In genomic region chr4:40933272-40934053, GRCh38 we compare ENCODE assay signal across 16 cellular contexts.
DNase-seq lines count a peak whose midpoint lies in the region; ATAC-seq and TF ChIP-seq lines count a peak whose summit lies in the region.
"Had no signal": no experiment of that assay in that cellular context is flagged by ENCODE, and none has a peak within 500 bp of the region (broad histone marks: within the 10 kb centered on the region; RNA-seq: fewer than 3 reads in every experiment).

No MANE protein-coding gene starts in this region.

- no peaks in the 10 kb centered on the region for H3K79me1 ChIP-seq in IMR-90 (ENCODE audit: low read depth in 1 of 2, low read length in 2 of 2)

- peaks cover 9% of the 10 kb centered on the region for H3K9me1 ChIP-seq in IMR-90 (ENCODE audit: insufficient read depth, low read length)

- H4K91ac ChIP-seq in IMR-90 (ENCODE audit: insufficient read depth, low read depth, low read length) = no peak overlapping the region

- H3K4me1 ChIP-seq in IMR-90 (ENCODE audit: control insufficient read depth, insufficient read depth, low read length) (peaks cover 3% of the 10 kb centered on the region; the same call in 1 of the 2 replicates), gastrocnemius medialis (peaks cover 0 to 7% of the 10 kb centered on the region in 2 donors)
- H3K4me1 ChIP-seq: colonic mucosa, pancreas had no signal

- H3K9me3 Mint-ChIP-seq in chondrocyte (ENCODE audit: low read depth) = no peaks in the 10 kb centered on the region
- no peaks in the 10 kb centered on the region for H3K9me3 Mint-ChIP-seq in T-cell
- H3K9me3 Mint-ChIP-seq: activated naive CD4-positive, alpha-beta T cell treated with anti-CD3 and anti-CD28 coated beads, Interleukin-2, amount 50 U/mL, for 72 hours; CD14-positive monocyte; T-helper 2 cell treated with Interferon-gamma antibody and Interleukin-4, amounts not matched to agents 5 μg/mL and 100 μg/mL, for 36 hours had no signal

- in situ Hi-C loops in IMR-90 (cut with MboI; ENCODE audit: low sequenced_read_pairs) (no loop called here), astrocyte of the cerebellum (cut with HindIII; ENCODE audit: low sequenced_read_pairs) (no loop called here), gastrocnemius medialis (cut with MboI; ENCODE audit: low sequenced_read_pairs in 4 of 4) (no loop called here)

- no peak overlapping the region for H2BK120ac ChIP-seq in IMR-90 (ENCODE audit: low read depth, low read length)

- no peaks in the 10 kb centered on the region for H3K27me3 Mint-ChIP-seq in chondrocyte (ENCODE audit: low read depth)
- peaks cover 3 to 7% of the 10 kb centered on the region in 2 donors for H3K27me3 Mint-ChIP-seq in T-cell

- no peak overlapping the region for H2AK5ac ChIP-seq in IMR-90 (ENCODE audit: low read depth, low read length)

- TF ChIP-seq POLR2A in IMR-90 (IDR thresholded peaks at IDR 0.05; ENCODE audit: low read depth, low read length) (no peak), gastrocnemius medialis (IDR thresholded peaks at IDR 0.05) (no peak)

- no peak overlapping the region for H2BK15ac ChIP-seq in IMR-90 (ENCODE audit: low read depth, low read length)

- H3K27me3 ChIP-seq in IMR-90 (ENCODE audit: control insufficient read depth, insufficient read depth, low read length) = no peaks in the 10 kb centered on the region
- H3K27me3 ChIP-seq in gastrocnemius medialis = no peaks in the 10 kb centered on the region
- H3K27me3 ChIP-seq: colonic mucosa, pancreas had no signal

- POLR2A ChIA-PET in IMR-90 (lab: Charles Lee; ENCODE audit: unreplicated experiment) (no interaction called here), T-cell (lab: Charles Lee) (no interaction called here)

- no peak overlapping the region for H3K23ac ChIP-seq in IMR-90 (ENCODE audit: low read depth, low read length)

- no TSS peak for BruUV-seq in IMR-90 (replicated peaks; lab: Mats Ljungman, UMichigan)

- no peak overlapping the region for H3K9ac ChIP-seq in IMR-90 (ENCODE audit: low read depth, low read length)

- H4K20me1 ChIP-seq in IMR-90 (ENCODE audit: insufficient read depth, low read length) = no peaks in the 10 kb centered on the region

- H2AFZ ChIP-seq in IMR-90 (replicated peaks; ENCODE audit: low read length, poor library complexity) = peak overlapping the region; percentile 59

- no peak overlapping the region for H3K4ac ChIP-seq in IMR-90 (ENCODE audit: low read depth, low read length)

- peak overlapping the region; percentile 43 for H2BK5ac ChIP-seq in IMR-90 (ENCODE audit: low read depth, low read length, poor library complexity, severe bottlenecking)

- no peak overlapping the region for H3K14ac ChIP-seq in IMR-90 (replicated peaks; ENCODE audit: low read depth, low read length)

- CTCF ChIA-PET in IMR-90 (lab: Yijun Ruan, JAX) (interaction anchor here (0.6 kb wide), 1 partner anchor 23 kb away, joined by 5 read pairs; no protein-coding TSS in a partner anchor), T-cell (lab: Charles Lee) (no interaction called here)

- H3K27ac ChIP-seq in IMR-90 (ENCODE audit: insufficient read depth, low read length) (no peak overlapping the region), gastrocnemius medialis (no peak overlapping the region)
- H3K27ac ChIP-seq: colonic mucosa, pancreas, thoracic aorta had no signal

- dilution Hi-C loops in IMR-90 (cut with HindIII; ENCODE audit: low sequenced_read_pairs, unreplicated experiment) = no loop called here

- peaks cover 33% of the 10 kb centered on the region for H3K4me1 Mint-ChIP-seq in chondrocyte (ENCODE audit: low read depth)
- H3K4me1 Mint-ChIP-seq in T-cell = no peaks in the 10 kb centered on the region

- H3K4me3 ChIP-seq in IMR-90 (ENCODE audit: insufficient read depth, low read depth, low read length) (no peak overlapping the region), astrocyte of the cerebellum (ENCODE audit: low read depth, low read length) (no peak overlapping the region), gastrocnemius medialis (no peak overlapping the region)
- H3K4me3 ChIP-seq: colonic mucosa, pancreas, thoracic aorta had no signal

- H3K4me2 ChIP-seq in IMR-90 (ENCODE audit: low read depth, low read length) = no peak overlapping the region

- no peak overlapping the region for H4K8ac ChIP-seq in IMR-90 (ENCODE audit: low read depth in 2 of 2, low read length in 2 of 2)

- TF ChIP-seq RAD21 in IMR-90 (IDR thresholded peaks at IDR 0.05; ENCODE audit: low read length) = no peak

- H3K36me3 Mint-ChIP-seq in chondrocyte (ENCODE audit: low read depth) (peaks cover 20% of the 10 kb centered on the region), T-cell (no peaks in the 10 kb centered on the region)
- H3K36me3 Mint-ChIP-seq: activated naive CD4-positive, alpha-beta T cell treated with anti-CD3 and anti-CD28 coated beads, Interleukin-2, amount 50 U/mL, for 72 hours; CD14-positive monocyte had no signal

- ATAC-seq in IMR-90 (ENCODE audit: low read depth) = peak; percentile 87
- ATAC-seq in gastrocnemius medialis = peak; percentile 33 to 39
- ATAC-seq in T-cell (replicated peaks in 1 of 4) = no peak
- ATAC-seq: activated naive CD4-positive, alpha-beta T cell treated with anti-CD3 and anti-CD28 coated beads, Interleukin-2, amount 50 U/mL, for 72 hours; pancreas had no signal

- H3K18ac ChIP-seq in IMR-90 (ENCODE audit: low read depth, low read length) = no peak overlapping the region

- no peak overlapping the region for H3K4me3 Mint-ChIP-seq in chondrocyte (ENCODE audit: unreplicated experiment)
- H3K4me3 Mint-ChIP-seq in T-cell = no peak overlapping the region
- H3K4me3 Mint-ChIP-seq: CD14-positive monocyte; T-helper 2 cell treated with Interferon-gamma antibody and Interleukin-4, amounts not matched to agents 5 μg/mL and 100 μg/mL, for 36 hours had no signal

- intact Hi-C loops in IMR-90 (cut with micrococcal nuclease) = no loop called here
- intact Hi-C loops in gastrocnemius medialis (cut with DNase I; ENCODE audit: low total_unique reads) = no loop called here

- H2BK20ac ChIP-seq in IMR-90 (ENCODE audit: low read depth, low read length) = no peak overlapping the region

- H3K36me3 ChIP-seq in IMR-90 (ENCODE audit: control insufficient read depth, insufficient read depth, low read length) (peaks cover 7% of the 10 kb centered on the region), gastrocnemius medialis (no peaks in the 10 kb centered on the region)
- H3K36me3 ChIP-seq: colonic mucosa, thoracic aorta had no signal

- H3K9me3 ChIP-seq in IMR-90 (ENCODE audit: control insufficient read depth, insufficient read depth, low read length) (no peaks in the 10 kb centered on the region), gastrocnemius medialis (no peaks in the 10 kb centered on the region)
- H3K9me3 ChIP-seq: colonic mucosa, pancreas, thoracic aorta had no signal

- DNase-seq in IMR-90 (peak; percentile 86), astrocyte of the cerebellum (ENCODE audit: low read depth) (peak; percentile 34), hippocampal formation (lab: John Stamatoyannopoulos, UW) (peak; percentile 64 to 71), gastrocnemius medialis (no peak), GM19240 (ENCODE audit: insufficient read length, low spot score) (no peak), chondrocyte (ENCODE audit: low spot score) (no peak), T-cell (no peak)
- DNase-seq: colonic mucosa; MM.1S; NCI-H82; pancreas; stimulated activated CD4-positive, alpha-beta T cell treated with anti-CD3 and anti-CD28 coated beads, Interleukin-15, amount 100 ng/mL, for 24 hours had no signal

- H3K56ac ChIP-seq in IMR-90 (ENCODE audit: extremely low read depth, insufficient read depth, low read length) = no peak overlapping the region

- 95% methylated on average over 3 of the region's 11 CpGs; no CpG with 5 or more reads in 1 of the 2 experiments for WGBS in IMR-90 (ENCODE audit: extremely low coverage in 2 of 2, insufficient read length in 1 of 2), 2 experiments

- TF ChIP-seq CTCF in IMR-90 (conservative IDR thresholded peaks at IDR 0.05; ENCODE audit: low read depth, low read length) (no peak), astrocyte of the cerebellum (IDR thresholded peaks at IDR 0.05; ENCODE audit: low read depth, low read length, missing control alignments) (no peak), gastrocnemius medialis (IDR thresholded peaks at IDR 0.05 in 4 of 5, conservative IDR thresholded peaks at IDR 0.05 in 1 of 5) (no peak), chondrocyte (IDR thresholded peaks at IDR 0.05) (no peak)

- H2AK9ac ChIP-seq in IMR-90 (replicated peaks; ENCODE audit: low read depth, low read length, poor library complexity) = no peak overlapping the region

- H4K5ac ChIP-seq in IMR-90 (ENCODE audit: low read depth, low read length) = no peak overlapping the region

- H3K27ac Mint-ChIP-seq in chondrocyte (ENCODE audit: unreplicated experiment) (no peak overlapping the region), T-cell (no peak overlapping the region)
- H3K27ac Mint-ChIP-seq: activated naive CD4-positive, alpha-beta T cell treated with anti-CD3 and anti-CD28 coated beads, Interleukin-2, amount 50 U/mL, for 72 hours; CD14-positive monocyte; T-helper 2 cell treated with Interferon-gamma antibody and Interleukin-4, amounts not matched to agents 5 μg/mL and 100 μg/mL, for 36 hours had no signal

TF ChIP-seq in IMR-90, 13 proteins besides CTCF, POLR2A, EP300 and RAD21:
- TF ChIP-seq CEBPB (IDR thresholded peaks at IDR 0.05; ENCODE audit: low read depth, low read length) (peak; percentile 55; the same call in 1 of the 2 replicates), MAZ (IDR thresholded peaks at IDR 0.05; ENCODE audit: borderline replicate concordance, low read depth, low read length) (no peak)

Comparison
In these comparisons a context has a peak if more than half of its experiments do, and no peak if none do; other contexts are left out.
1. ATAC-seq: peak in IMR-90 (single experiment) and gastrocnemius medialis (2 of 2); none in T-cell (0 of 4).
2. DNase-seq: peak in IMR-90 (single experiment), astrocyte of the cerebellum (single experiment) and hippocampal formation (2 of 2); none in gastrocnemius medialis (0 of 2), GM19240 (single experiment), chondrocyte (single experiment) and T-cell (0 of 34).